ENCODE assay signal across 1 cellular context in the genomic region with DNA sequence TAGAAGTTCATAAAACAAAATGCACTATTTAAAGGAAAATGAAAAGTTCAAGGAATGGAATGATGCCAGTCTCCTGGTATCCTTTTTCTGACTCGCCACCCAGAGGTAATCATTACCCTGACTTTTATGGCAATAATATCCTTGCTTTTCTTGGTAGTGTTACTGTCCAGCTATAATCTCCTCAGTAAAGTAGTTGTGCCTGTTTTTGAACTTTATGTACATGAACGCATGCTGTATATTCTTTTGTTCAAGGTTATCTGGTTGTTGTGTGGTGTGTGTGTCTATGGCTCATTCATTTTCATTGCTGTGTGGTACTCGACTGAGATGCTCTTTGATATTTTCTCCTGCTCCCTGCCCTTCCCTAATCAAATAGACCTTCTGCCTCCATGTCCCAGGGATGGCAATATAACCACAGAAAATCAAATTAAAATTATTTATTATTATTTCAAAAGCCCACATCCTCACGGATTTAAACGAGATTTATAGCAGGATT.
TF ChIP-seq lines count a peak whose summit lies in the region.

No MANE protein-coding gene starts in this region.

TF ChIP-seq in HepG2, 621 proteins besides CTCF, POLR2A, EP300 and RAD21:
- TF ChIP-seq ZNF367 (CRISPR knock-in tag; IDR thresholded peaks at IDR 0.05; ENCODE audit: borderline replicate concordance) (no peak), SUZ12 (IDR thresholded peaks at IDR 0.05; ENCODE audit: low read depth, low read length) (no peak), SP4 (CRISPR knock-in tag; IDR thresholded peaks at IDR 0.05) (no peak), ELF1 (CRISPR knock-in tag; IDR thresholded peaks at IDR 0.05) (no peak), HOXA3 (CRISPR knock-in tag; IDR thresholded peaks at IDR 0.05) (no peak), ZNF451 (CRISPR knock-in tag; IDR thresholded peaks at IDR 0.05) (no peak)
- TF ChIP-seq, protein P1, sequence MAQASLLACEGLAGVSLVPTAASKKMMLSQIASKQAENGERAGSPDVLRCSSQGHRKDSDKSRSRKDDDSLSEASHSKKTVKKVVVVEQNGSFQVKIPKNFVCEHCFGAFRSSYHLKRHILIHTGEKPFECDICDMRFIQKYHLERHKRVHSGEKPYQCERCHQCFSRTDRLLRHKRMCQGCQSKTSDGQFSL (CRISPR knock-in tag; IDR thresholded peaks at IDR 0.05) = no peak
- TF ChIP-seq, protein P2, sequence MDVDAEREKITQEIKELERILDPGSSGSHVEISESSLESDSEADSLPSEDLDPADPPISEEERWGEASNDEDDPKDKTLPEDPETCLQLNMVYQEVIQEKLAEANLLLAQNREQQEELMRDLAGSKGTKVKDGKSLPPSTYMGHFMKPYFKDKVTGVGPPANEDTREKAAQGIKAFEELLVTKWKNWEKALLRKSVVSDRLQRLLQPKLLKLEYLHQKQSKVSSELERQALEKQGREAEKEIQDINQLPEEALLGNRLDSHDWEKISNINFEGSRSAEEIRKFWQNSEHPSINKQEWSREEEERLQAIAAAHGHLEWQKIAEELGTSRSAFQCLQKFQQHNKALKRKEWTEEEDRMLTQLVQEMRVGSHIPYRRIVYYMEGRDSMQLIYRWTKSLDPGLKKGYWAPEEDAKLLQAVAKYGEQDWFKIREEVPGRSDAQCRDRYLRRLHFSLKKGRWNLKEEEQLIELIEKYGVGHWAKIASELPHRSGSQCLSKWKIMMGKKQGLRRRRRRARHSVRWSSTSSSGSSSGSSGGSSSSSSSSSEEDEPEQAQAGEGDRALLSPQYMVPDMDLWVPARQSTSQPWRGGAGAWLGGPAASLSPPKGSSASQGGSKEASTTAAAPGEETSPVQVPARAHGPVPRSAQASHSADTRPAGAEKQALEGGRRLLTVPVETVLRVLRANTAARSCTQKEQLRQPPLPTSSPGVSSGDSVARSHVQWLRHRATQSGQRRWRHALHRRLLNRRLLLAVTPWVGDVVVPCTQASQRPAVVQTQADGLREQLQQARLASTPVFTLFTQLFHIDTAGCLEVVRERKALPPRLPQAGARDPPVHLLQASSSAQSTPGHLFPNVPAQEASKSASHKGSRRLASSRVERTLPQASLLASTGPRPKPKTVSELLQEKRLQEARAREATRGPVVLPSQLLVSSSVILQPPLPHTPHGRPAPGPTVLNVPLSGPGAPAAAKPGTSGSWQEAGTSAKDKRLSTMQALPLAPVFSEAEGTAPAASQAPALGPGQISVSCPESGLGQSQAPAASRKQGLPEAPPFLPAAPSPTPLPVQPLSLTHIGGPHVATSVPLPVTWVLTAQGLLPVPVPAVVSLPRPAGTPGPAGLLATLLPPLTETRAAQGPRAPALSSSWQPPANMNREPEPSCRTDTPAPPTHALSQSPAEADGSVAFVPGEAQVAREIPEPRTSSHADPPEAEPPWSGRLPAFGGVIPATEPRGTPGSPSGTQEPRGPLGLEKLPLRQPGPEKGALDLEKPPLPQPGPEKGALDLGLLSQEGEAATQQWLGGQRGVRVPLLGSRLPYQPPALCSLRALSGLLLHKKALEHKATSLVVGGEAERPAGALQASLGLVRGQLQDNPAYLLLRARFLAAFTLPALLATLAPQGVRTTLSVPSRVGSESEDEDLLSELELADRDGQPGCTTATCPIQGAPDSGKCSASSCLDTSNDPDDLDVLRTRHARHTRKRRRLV (CRISPR knock-in tag; IDR thresholded peaks at IDR 0.05) = no peak
- TF ChIP-seq, protein P3, sequence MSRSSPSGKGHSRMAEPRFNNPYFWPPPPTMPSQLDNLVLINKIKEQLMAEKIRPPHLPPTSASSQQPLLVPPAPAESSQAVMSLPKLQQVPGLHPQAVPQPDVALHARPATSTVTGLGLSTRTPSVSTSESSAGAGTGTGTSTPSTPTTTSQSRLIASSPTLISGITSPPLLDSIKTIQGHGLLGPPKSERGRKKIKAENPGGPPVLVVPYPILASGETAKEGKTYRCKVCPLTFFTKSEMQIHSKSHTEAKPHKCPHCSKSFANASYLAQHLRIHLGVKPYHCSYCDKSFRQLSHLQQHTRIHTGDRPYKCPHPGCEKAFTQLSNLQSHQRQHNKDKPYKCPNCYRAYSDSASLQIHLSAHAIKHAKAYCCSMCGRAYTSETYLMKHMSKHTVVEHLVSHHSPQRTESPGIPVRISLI (CRISPR knock-in tag; IDR thresholded peaks at IDR 0.05; ENCODE audit: borderline replicate concordance) = no peak
- TF ChIP-seq, protein P4, sequence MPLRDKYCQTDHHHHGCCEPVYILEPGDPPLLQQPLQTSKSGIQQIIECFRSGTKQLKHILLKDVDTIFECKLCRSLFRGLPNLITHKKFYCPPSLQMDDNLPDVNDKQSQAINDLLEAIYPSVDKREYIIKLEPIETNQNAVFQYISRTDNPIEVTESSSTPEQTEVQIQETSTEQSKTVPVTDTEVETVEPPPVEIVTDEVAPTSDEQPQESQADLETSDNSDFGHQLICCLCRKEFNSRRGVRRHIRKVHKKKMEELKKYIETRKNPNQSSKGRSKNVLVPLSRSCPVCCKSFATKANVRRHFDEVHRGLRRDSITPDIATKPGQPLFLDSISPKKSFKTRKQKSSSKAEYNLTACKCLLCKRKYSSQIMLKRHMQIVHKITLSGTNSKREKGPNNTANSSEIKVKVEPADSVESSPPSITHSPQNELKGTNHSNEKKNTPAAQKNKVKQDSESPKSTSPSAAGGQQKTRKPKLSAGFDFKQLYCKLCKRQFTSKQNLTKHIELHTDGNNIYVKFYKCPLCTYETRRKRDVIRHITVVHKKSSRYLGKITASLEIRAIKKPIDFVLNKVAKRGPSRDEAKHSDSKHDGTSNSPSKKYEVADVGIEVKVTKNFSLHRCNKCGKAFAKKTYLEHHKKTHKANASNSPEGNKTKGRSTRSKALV (CRISPR knock-in tag; IDR thresholded peaks at IDR 0.05) = no peak
